In the genomic region with DNA sequence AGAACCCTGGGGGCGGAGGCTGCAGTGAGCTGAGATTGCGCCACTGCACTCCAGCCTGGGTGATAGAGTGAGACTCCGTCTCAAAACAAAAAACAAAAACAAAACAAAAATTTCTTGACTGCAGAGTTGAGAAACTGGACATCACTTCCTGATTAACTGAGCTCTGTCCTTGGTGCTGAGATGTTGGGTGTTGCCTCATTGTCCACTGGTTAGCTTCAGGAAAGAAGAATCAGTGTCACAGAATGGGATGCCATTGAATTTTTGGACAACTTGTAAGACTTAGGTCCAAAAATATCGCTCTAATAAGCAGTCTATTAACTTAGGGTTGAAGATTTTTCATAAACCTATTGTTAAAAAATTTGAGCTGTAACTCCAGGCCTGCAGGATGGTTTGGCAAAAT, we compare ENCODE assay signal across 9 cellular contexts. TPM values are rescaled to one million over a fixed set of nuclear protein-coding genes. Genes with fewer than 3 reads are reported as not detected.
DNase-seq lines count a peak whose midpoint lies in the region; ATAC-seq, FAIRE-seq and TF ChIP-seq lines count a peak whose summit lies in the region.
"Had no signal": no experiment of that assay in that cellular context is flagged by ENCODE, and none has a peak within 500 bp of the region (broad histone marks: within the 10 kb centered on the region; RNA-seq: fewer than 3 reads in every experiment).

No MANE protein-coding gene starts in this region.

- dilution Hi-C loops in keratinocyte (cut with MboI; ENCODE audit: extremely low pct_ligation_motif_present, low sequenced_read_pairs) = no loop called here

- no peak overlapping the region for H3K27ac ChIP-seq in keratinocyte (ENCODE audit: control insufficient read depth, insufficient read depth, low read length)

- no peaks in the 10 kb centered on the region for H4K20me1 ChIP-seq in keratinocyte (ENCODE audit: control insufficient read depth, extremely low read depth, insufficient read depth, low read length)

- H3K9ac ChIP-seq in keratinocyte (ENCODE audit: control insufficient read depth, extremely low read depth, insufficient read depth, low read length) = no peak overlapping the region

- TF ChIP-seq CTCF in keratinocyte (optimal IDR thresholded peaks at IDR 0.05 in 1 of 3, IDR thresholded peaks at IDR 0.05 in 1 of 3, conservative IDR thresholded peaks at IDR 0.05 in 1 of 3; ENCODE audit: extremely low read depth in 1 of 3, insufficient read depth in 2 of 3, low read length in 3 of 3) = no peak

- H3K4me1 ChIP-seq in keratinocyte (ENCODE audit: control insufficient read depth, extremely low read depth, insufficient read depth, low read length) = no peaks in the 10 kb centered on the region

- no peaks in the 10 kb centered on the region for H3K9me3 ChIP-seq in keratinocyte (ENCODE audit: control insufficient read depth, low read depth, low read length)

- no peak overlapping the region for H3K4me3 ChIP-seq in keratinocyte (ENCODE audit: control insufficient read depth in 2 of 3, extremely low read depth in 1 of 3, insufficient read depth in 2 of 3, low read depth in 1 of 3, low read length in 3 of 3)

- H2AFZ ChIP-seq in keratinocyte (ENCODE audit: control insufficient read depth, low read length) = no peak overlapping the region

- H3K9me1 ChIP-seq in keratinocyte (ENCODE audit: control insufficient read depth, extremely low read depth, insufficient read depth, low read length) = no peaks in the 10 kb centered on the region

- no peak for ATAC-seq in GM19351 (IDR thresholded peaks at IDR 0.05; ENCODE audit: unreplicated experiment)
- ATAC-seq in GM18502 (IDR thresholded peaks at IDR 0.05; ENCODE audit: poor library complexity, unreplicated experiment) = no peak
- ATAC-seq in HG02571 (IDR thresholded peaks at IDR 0.05; ENCODE audit: unreplicated experiment) = no peak

- no peaks in the 10 kb centered on the region for H3K79me2 ChIP-seq in keratinocyte (ENCODE audit: control insufficient read depth, insufficient read depth, low read length)

- H3K4me2 ChIP-seq in keratinocyte (ENCODE audit: control insufficient read depth, extremely low read depth, insufficient read depth, low read depth, low read length) = no peak overlapping the region

- FAIRE-seq in keratinocyte (lab: Jason Lieb, UNC) = peak; percentile 57

- no peaks in the 10 kb centered on the region for H3K36me3 ChIP-seq in keratinocyte (ENCODE audit: control insufficient read depth in 2 of 2, extremely low read depth in 1 of 2, insufficient read depth in 2 of 2, low read length in 2 of 2)

- DNase-seq in GM03348 (ENCODE audit: low spot score) (peak; percentile 76), LHCN-M2 (ENCODE audit: low read depth) (peak; percentile 36), amniotic stem cell (lab: John Stamatoyannopoulos, UW) (peak; percentile 19), keratinocyte (ENCODE audit: low read depth, low spot score) (no peak), islet precursor cell (no peak)
- DNase-seq: naive B cell had no signal

- H3K27me3 ChIP-seq in keratinocyte (ENCODE audit: control insufficient read depth, extremely low read depth, insufficient read depth, low read length) = no peaks in the 10 kb centered on the region

RNA-seq across cellular contexts. Expression of gene KCNA10, which starts 23.8 kb away (rescaled TPM):
- not detected in 2 replicates for total RNA-seq in LHCN-M2 (2014; rRNA removed)
- polyA plus RNA-seq in LHCN-M2 (2012) = not detected
- polyA plus RNA-seq in keratinocyte = not detected in 3 replicates
- not detected for polyA plus RNA-seq in keratinocyte (2011; ENCODE audit: low read depth)
- not detected in 2 replicates for polyA plus RNA-seq in keratinocyte (2011; cell fraction: cytosol; rRNA removed)
- polyA plus RNA-seq in keratinocyte (2011; cell fraction: nucleus; rRNA removed) = 0.05 TPM in 1 of 2 replicates, not detected in the other
- polyA plus RNA-seq in keratinocyte (2012; ENCODE audit: low replicate concordance) = not detected in 2 replicates
- not detected in 3 replicates for polyA minus RNA-seq in keratinocyte
- not detected for polyA minus RNA-seq in keratinocyte (2011; cell fraction: cytosol; rRNA and poly(A)+ RNA removed)
- polyA minus RNA-seq in keratinocyte (2011; cell fraction: nucleus; rRNA and poly(A)+ RNA removed) = not detected in 2 replicates

Comparison
In these comparisons a context has a peak if more than half of its experiments do, and no peak if none do; other contexts are left out.
1. DNase-seq: peak in GM03348 (single experiment), LHCN-M2 (single experiment) and amniotic stem cell (single experiment); none in keratinocyte (single experiment) and islet precursor cell (single experiment).